8 cellular contexts compared by ENCODE assay signal in genomic region chr9:127388037-127388855, GRCh38. TPM values are rescaled to one million over a fixed set of nuclear protein-coding genes. Genes with fewer than 3 reads are reported as not detected.
DNase-seq lines count a peak whose midpoint lies in the region; ATAC-seq, FAIRE-seq and TF ChIP-seq lines count a peak whose summit lies in the region.
"Had no signal": no experiment of that assay in that cellular context is flagged by ENCODE, and none has a peak within 500 bp of the region (broad histone marks: within the 10 kb centered on the region; RNA-seq: fewer than 3 reads in every experiment).

No MANE protein-coding gene starts in this region.

- H3K9me3 Mint-ChIP-seq in T-helper 1 cell treated with Interleukin-12 subunit alpha and Interleukin-12 subunit beta and Interleukin-4 antibody, amounts not matched to agents 30 μg/mL and 1 μg/mL, for 36 hours: no peaks in the 10 kb centered on the region

- H3K4me3 ChIP-seq in ascending aorta (no peak overlapping the region), lung (no peak overlapping the region)

- WGBS in lung, 2 donors: 32 to 50% methylated on average over 10 of the region's 10 CpGs

- H3K36me3 ChIP-seq in ascending aorta (peaks cover 17 to 44% of the 10 kb centered on the region in 2 donors), lung (ENCODE audit: control insufficient read depth in 2 of 2, insufficient read depth in 2 of 2, low read length in 2 of 2) (no peaks in the 10 kb centered on the region)

- ATAC-seq in HG03378 (IDR thresholded peaks at IDR 0.05; ENCODE audit: unreplicated experiment): peak; percentile 74
- ATAC-seq in lung (ENCODE audit: insufficient read depth, low FRiP score): peak; percentile 80

- H3K4me3 Mint-ChIP-seq in T-helper 1 cell treated with Interleukin-12 subunit alpha and Interleukin-12 subunit beta and Interleukin-4 antibody, amounts not matched to agents 30 μg/mL and 1 μg/mL, for 36 hours: peak overlapping the region; percentile 38

- peak; percentile 75 for FAIRE-seq in GM19239 (lab: Jason Lieb, UNC)
- FAIRE-seq: islet of Langerhans had no signal

- peaks cover 77% of the 10 kb centered on the region for H3K27me3 Mint-ChIP-seq in T-helper 1 cell treated with Interleukin-12 subunit alpha and Interleukin-12 subunit beta and Interleukin-4 antibody, amounts not matched to agents 30 μg/mL and 1 μg/mL, for 36 hours (ENCODE audit: low read depth)

- TF ChIP-seq CTCF in ascending aorta (IDR thresholded peaks at IDR 0.05): no peak
- no peak for TF ChIP-seq CTCF in lung (IDR thresholded peaks at IDR 0.05; ENCODE audit: control extremely low read depth, extremely low read depth)

- H3K36me3 Mint-ChIP-seq in T-helper 1 cell treated with Interleukin-12 subunit alpha and Interleukin-12 subunit beta and Interleukin-4 antibody, amounts not matched to agents 30 μg/mL and 1 μg/mL, for 36 hours (ENCODE audit: low read depth): peaks cover 1% of the 10 kb centered on the region

- H3K9me3 ChIP-seq in ascending aorta: no peaks in the 10 kb centered on the region
- no peaks in the 10 kb centered on the region for H3K9me3 ChIP-seq in lung (ENCODE audit: control insufficient read depth in 2 of 2, insufficient read depth in 1 of 2, low read length in 1 of 2)

- intact Hi-C loops in ascending aorta (cut with DNase I): no loop called here

- H3K27me3 ChIP-seq in ascending aorta (no peaks in the 10 kb centered on the region), lung (ENCODE audit: control insufficient read depth, insufficient read depth) (no peaks in the 10 kb centered on the region)

- peak overlapping the region; percentile 76 for H3K27ac Mint-ChIP-seq in T-helper 1 cell treated with Interleukin-12 subunit alpha and Interleukin-12 subunit beta and Interleukin-4 antibody, amounts not matched to agents 30 μg/mL and 1 μg/mL, for 36 hours

- H3K4me1 ChIP-seq in ascending aorta (peaks cover 0 to 5% of the 10 kb centered on the region in 2 donors), lung (ENCODE audit: control insufficient read depth in 2 of 2, insufficient read depth in 2 of 2, low read length in 2 of 2) (peaks cover 0 to 3% of the 10 kb centered on the region in 2 donors)

- DNase-seq in GM19239 (ENCODE audit: insufficient read length, low spot score) (peak; percentile 24), ascending aorta (ENCODE audit: low spot score in 2 of 2) (peak in 1 of 2 donors; percentile 71), lung (ENCODE audit: low spot score) (no peak), NCI-H187 (lab: John Stamatoyannopoulos, UW) (no peak)
- DNase-seq in stimulated activated CD8-positive, alpha-beta memory T cell treated with anti-CD3 and anti-CD28 coated beads, Interleukin-2, amount 100 ng/mL, for 48 hours (ENCODE audit: low read depth in 2 of 2): peak; percentile 60 to 76

- H3K27ac ChIP-seq in ascending aorta (peak overlapping the region; percentile 27 to 58), lung (ENCODE audit: low read depth in 1 of 2, low read length in 1 of 2) (no peak overlapping the region)

- H3K4me1 Mint-ChIP-seq in T-helper 1 cell treated with Interleukin-12 subunit alpha and Interleukin-12 subunit beta and Interleukin-4 antibody, amounts not matched to agents 30 μg/mL and 1 μg/mL, for 36 hours (ENCODE audit: low read depth): peaks cover 22% of the 10 kb centered on the region

RNA-seq across cellular contexts. Expression of gene SLC2A8, which starts 8.7 kb away (rescaled TPM):
- 75.7 TPM for total RNA-seq in ascending aorta
- 10 to 100 TPM in 1 of 2 donors, 1 to 10 TPM in 1; 8.9 to 18.8 TPM for total RNA-seq in lung
- polyA plus RNA-seq in lung: 10 to 100 TPM; 14.7 to 17.9 TPM

RNA-seq across cellular contexts. Expression of gene ZNF79, which starts 35.9 kb away (rescaled TPM):
- total RNA-seq in ascending aorta (2.9 TPM), lung (1 to 10 TPM; 8.7 to 9.3 TPM)
- polyA plus RNA-seq in lung: 1 to 10 TPM; 3.1 TPM

Comparison
In these comparisons a context has a peak if more than half of its experiments do, and no peak if none do; other contexts are left out.
1. DNase-seq: peak in GM19239 (single experiment) and stimulated activated CD8-positive, alpha-beta memory T cell treated with anti-CD3 and anti-CD28 coated beads, Interleukin-2, amount 100 ng/mL, for 48 hours (2 of 2); none in lung (single experiment) and NCI-H187 (0 of 2).
2. H3K27ac ChIP-seq: peak in ascending aorta (2 of 2); none in lung (0 of 2).